Comparison of ENCODE assay signal across 8 cellular contexts in the genomic region with DNA sequence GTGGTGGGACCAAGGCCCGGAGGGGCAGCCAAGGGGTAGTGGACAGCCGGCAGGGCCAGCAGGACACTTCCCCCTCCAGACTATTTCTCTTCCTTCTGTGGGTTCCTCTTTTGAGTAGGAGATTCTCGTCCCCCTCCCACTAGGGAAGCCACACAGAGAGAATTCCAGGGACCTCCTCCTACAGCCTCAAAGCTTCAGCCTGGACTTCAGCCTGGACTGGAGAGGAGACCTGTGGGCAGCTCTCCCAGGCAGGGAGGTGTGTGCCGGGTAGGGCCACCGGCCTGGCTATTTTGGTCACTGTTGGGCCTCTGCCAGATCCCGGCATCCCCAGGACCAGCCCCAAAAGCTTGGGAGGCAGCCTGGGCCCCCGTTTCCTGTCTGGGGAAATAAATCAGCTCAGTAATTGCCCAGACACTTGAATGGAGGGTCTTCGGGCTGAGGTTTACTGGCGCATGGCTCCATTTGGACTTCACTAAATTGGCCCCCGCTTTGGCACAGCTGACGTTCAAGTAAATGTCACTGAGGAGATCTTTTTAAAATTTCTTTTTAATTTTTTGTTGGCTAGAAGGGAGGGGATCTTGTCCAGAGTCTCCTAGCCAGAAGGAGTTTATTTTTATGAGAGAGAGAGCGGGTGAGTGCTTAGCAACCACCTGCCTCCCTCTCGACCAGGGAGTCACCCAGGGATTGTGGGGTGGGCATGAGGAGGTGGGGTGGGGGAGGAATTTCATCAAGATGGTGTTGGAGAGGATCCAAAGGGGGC. TPM values are rescaled to one million over a fixed set of nuclear protein-coding genes. Genes with fewer than 3 reads are reported as not detected.
DNase-seq lines count a peak whose midpoint lies in the region; ATAC-seq and TF ChIP-seq lines count a peak whose summit lies in the region.

No MANE protein-coding gene starts in this region.

- no peaks in the 10 kb centered on the region for H3K9me3 ChIP-seq in HUES64 (ENCODE audit: insufficient read depth, low read depth, low read length)

- H3K9ac ChIP-seq in HUES64 (ENCODE audit: low read depth, low read length): peak overlapping the region; percentile 93

- H3K27me3 Mint-ChIP-seq in WTC11 (ENCODE audit: low read depth): peaks cover 3% of the 10 kb centered on the region; the same call in 1 of the 2 replicates

- CTCF ChIA-PET in WTC11 (lab: Charles Lee): interaction anchor here (1.7 to 3.3 kb wide), 4 partner anchors 8 to 200 kb away, joined by 4 to 15 read pairs (median 11); no protein-coding TSS in a partner anchor

- no peaks in the 10 kb centered on the region for H3K9me3 Mint-ChIP-seq in WTC11

- peaks cover 65% of the 10 kb centered on the region for H3K4me1 Mint-ChIP-seq in WTC11

- no peak overlapping the region for H3K27ac ChIP-seq in HUES64 (ENCODE audit: low read depth, low read length)

- intact Hi-C loops in cardiac septum (cut with DNase I): loop anchor here (2.0 to 5.0 kb wide), 3 partner anchors 29 to 202 kb away; no protein-coding TSS in a partner anchor

- H3K4me1 ChIP-seq in HUES64 (ENCODE audit: insufficient read depth, low read length): peaks cover 12% of the 10 kb centered on the region; the same call in 1 of the 2 replicates

- H3K36me3 Mint-ChIP-seq in WTC11: peaks cover 15% of the 10 kb centered on the region

- ATAC-seq in WTC11: no peak
- no peak for ATAC-seq in HG02571 (IDR thresholded peaks at IDR 0.05; ENCODE audit: unreplicated experiment)
- ATAC-seq in HG03432 (IDR thresholded peaks at IDR 0.05; ENCODE audit: unreplicated experiment): no peak

- H3K4me3 ChIP-seq in HUES64 (ENCODE audit: low read length): peak overlapping the region; percentile 71

- H3K36me3 ChIP-seq in HUES64 (ENCODE audit: insufficient read depth, low read length): peaks cover 8% of the 10 kb centered on the region; the same call in 1 of the 2 replicates

- no peak for TF ChIP-seq CTCF in WTC11 (IDR thresholded peaks at IDR 0.05)

- POLR2A ChIA-PET in WTC11 (lab: Charles Lee): interaction anchor here (0.6 to 1.3 kb wide), 4 partner anchors 9 to 23 kb away, joined by 3 to 6 read pairs (median 5); no protein-coding TSS in a partner anchor

- WGBS in HUES64: 37% methylated on average over 13 of the region's 13 CpGs

- no peaks in the 10 kb centered on the region for H3K27me3 ChIP-seq in HUES64 (ENCODE audit: insufficient read depth, low read length)

- peak overlapping the region; percentile 97 for H3K4me3 Mint-ChIP-seq in WTC11

- peak overlapping the region; percentile 58; the same call in 1 of the 2 replicates for H3K27ac Mint-ChIP-seq in WTC11

- DNase-seq in CD1c-positive myeloid dendritic cell (ENCODE audit: extremely low spot score) (peak; percentile 85), WTC11 (ENCODE audit: low spot score) (no peak), cardiac septum (ENCODE audit: low spot score) (peak; percentile 89), putamen (ENCODE audit: low spot score) (peak; percentile 28)
- no peak for DNase-seq in stimulated activated CD4-positive, alpha-beta T cell treated with anti-CD3 and anti-CD28 coated beads, Interleukin-4, amount 100 ng/mL, for 24 hours

TF ChIP-seq in WTC11, 78 proteins besides CTCF, POLR2A, EP300 and RAD21 (continues in another document):
- no peak for TF ChIP-seq TP53 (CRISPR knock-in tag; IDR thresholded peaks at IDR 0.05)
- TF ChIP-seq, protein P1, sequence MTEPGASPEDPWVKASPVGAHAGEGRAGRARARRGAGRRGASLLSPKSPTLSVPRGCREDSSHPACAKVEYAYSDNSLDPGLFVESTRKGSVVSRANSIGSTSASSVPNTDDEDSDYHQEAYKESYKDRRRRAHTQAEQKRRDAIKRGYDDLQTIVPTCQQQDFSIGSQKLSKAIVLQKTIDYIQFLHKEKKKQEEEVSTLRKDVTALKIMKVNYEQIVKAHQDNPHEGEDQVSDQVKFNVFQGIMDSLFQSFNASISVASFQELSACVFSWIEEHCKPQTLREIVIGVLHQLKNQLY (CRISPR knock-in tag; IDR thresholded peaks at IDR 0.05): no peak
- TF ChIP-seq, protein P2, sequence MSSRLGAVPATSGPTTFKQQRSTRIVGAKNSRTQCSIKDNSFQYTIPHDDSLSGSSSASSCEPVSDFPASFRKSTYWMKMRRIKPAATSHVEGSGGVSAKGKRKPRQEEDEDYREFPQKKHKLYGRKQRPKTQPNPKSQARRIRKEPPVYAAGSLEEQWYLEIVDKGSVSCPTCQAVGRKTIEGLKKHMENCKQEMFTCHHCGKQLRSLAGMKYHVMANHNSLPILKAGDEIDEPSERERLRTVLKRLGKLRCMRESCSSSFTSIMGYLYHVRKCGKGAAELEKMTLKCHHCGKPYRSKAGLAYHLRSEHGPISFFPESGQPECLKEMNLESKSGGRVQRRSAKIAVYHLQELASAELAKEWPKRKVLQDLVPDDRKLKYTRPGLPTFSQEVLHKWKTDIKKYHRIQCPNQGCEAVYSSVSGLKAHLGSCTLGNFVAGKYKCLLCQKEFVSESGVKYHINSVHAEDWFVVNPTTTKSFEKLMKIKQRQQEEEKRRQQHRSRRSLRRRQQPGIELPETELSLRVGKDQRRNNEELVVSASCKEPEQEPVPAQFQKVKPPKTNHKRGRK (CRISPR knock-in tag; IDR thresholded peaks at IDR 0.05; ENCODE audit: borderline replicate concordance): no peak
- no peak for TF ChIP-seq SOX15 (CRISPR knock-in tag; IDR thresholded peaks at IDR 0.05)
- TF ChIP-seq KAT7 (CRISPR knock-in tag; IDR thresholded peaks at IDR 0.05; ENCODE audit: borderline replicate concordance): no peak
- no peak for TF ChIP-seq CREM (CRISPR knock-in tag; IDR thresholded peaks at IDR 0.05)
- TF ChIP-seq, protein P3, sequence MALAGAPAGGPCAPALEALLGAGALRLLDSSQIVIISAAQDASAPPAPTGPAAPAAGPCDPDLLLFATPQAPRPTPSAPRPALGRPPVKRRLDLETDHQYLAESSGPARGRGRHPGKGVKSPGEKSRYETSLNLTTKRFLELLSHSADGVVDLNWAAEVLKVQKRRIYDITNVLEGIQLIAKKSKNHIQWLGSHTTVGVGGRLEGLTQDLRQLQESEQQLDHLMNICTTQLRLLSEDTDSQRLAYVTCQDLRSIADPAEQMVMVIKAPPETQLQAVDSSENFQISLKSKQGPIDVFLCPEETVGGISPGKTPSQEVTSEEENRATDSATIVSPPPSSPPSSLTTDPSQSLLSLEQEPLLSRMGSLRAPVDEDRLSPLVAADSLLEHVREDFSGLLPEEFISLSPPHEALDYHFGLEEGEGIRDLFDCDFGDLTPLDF (CRISPR knock-in tag; IDR thresholded peaks at IDR 0.05): no peak
- TF ChIP-seq, protein P4, sequence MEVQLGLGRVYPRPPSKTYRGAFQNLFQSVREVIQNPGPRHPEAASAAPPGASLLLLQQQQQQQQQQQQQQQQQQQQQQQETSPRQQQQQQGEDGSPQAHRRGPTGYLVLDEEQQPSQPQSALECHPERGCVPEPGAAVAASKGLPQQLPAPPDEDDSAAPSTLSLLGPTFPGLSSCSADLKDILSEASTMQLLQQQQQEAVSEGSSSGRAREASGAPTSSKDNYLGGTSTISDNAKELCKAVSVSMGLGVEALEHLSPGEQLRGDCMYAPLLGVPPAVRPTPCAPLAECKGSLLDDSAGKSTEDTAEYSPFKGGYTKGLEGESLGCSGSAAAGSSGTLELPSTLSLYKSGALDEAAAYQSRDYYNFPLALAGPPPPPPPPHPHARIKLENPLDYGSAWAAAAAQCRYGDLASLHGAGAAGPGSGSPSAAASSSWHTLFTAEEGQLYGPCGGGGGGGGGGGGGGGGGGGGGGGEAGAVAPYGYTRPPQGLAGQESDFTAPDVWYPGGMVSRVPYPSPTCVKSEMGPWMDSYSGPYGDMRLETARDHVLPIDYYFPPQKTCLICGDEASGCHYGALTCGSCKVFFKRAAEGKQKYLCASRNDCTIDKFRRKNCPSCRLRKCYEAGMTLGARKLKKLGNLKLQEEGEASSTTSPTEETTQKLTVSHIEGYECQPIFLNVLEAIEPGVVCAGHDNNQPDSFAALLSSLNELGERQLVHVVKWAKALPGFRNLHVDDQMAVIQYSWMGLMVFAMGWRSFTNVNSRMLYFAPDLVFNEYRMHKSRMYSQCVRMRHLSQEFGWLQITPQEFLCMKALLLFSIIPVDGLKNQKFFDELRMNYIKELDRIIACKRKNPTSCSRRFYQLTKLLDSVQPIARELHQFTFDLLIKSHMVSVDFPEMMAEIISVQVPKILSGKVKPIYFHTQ (CRISPR knock-in tag; IDR thresholded peaks at IDR 0.05): no peak
- no peak for TF ChIP-seq FOXJ3 (CRISPR knock-in tag; IDR thresholded peaks at IDR 0.05; ENCODE audit: borderline replicate concordance)
- no peak for TF ChIP-seq OVOL2 (CRISPR knock-in tag; IDR thresholded peaks at IDR 0.05; ENCODE audit: borderline replicate concordance)
- TF ChIP-seq ZNF671 (CRISPR knock-in tag; IDR thresholded peaks at IDR 0.05): no peak
- TF ChIP-seq GTF2I (CRISPR knock-in tag; conservative IDR thresholded peaks at IDR 0.05): no peak
- TF ChIP-seq ZNF396 (CRISPR knock-in tag; IDR thresholded peaks at IDR 0.05; ENCODE audit: borderline replicate concordance): no peak
- TF ChIP-seq, protein P5, sequence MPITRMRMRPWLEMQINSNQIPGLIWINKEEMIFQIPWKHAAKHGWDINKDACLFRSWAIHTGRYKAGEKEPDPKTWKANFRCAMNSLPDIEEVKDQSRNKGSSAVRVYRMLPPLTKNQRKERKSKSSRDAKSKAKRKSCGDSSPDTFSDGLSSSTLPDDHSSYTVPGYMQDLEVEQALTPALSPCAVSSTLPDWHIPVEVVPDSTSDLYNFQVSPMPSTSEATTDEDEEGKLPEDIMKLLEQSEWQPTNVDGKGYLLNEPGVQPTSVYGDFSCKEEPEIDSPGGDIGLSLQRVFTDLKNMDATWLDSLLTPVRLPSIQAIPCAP (CRISPR knock-in tag; IDR thresholded peaks at IDR 0.05): no peak
- no peak for TF ChIP-seq SMAD4 (CRISPR knock-in tag; IDR thresholded peaks at IDR 0.05)
- TF ChIP-seq, protein P6, sequence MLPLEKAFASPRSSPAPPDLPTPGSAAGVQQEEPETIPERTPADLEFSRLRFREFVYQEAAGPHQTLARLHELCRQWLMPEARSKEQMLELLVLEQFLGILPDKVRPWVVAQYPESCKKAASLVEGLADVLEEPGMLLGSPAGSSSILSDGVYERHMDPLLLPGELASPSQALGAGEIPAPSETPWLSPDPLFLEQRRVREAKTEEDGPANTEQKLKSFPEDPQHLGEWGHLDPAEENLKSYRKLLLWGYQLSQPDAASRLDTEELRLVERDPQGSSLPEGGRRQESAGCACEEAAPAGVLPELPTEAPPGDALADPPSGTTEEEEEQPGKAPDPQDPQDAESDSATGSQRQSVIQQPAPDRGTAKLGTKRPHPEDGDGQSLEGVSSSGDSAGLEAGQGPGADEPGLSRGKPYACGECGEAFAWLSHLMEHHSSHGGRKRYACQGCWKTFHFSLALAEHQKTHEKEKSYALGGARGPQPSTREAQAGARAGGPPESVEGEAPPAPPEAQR (CRISPR knock-in tag; IDR thresholded peaks at IDR 0.05): no peak

RNA-seq across cellular contexts. Expression of a gene that starts 1.4 kb away (rescaled TPM):
- polyA plus RNA-seq in HUES64 (2013, experiment 1 of 2): 35.0 TPM
- polyA plus RNA-seq in HUES64 (2013, experiment 2 of 2): 40.3 TPM
- total RNA-seq in WTC11 (2021): 144 to 211 TPM (median 147 TPM) in 3 replicates
- total RNA-seq in cardiac septum: 129 TPM

Comparison
In these comparisons a context has a peak if more than half of its experiments do, and no peak if none do; other contexts are left out.
1. DNase-seq: peak in CD1c-positive myeloid dendritic cell (single experiment), cardiac septum (single experiment) and putamen (single experiment); none in WTC11 (single experiment) and stimulated activated CD4-positive, alpha-beta T cell treated with anti-CD3 and anti-CD28 coated beads, Interleukin-4, amount 100 ng/mL, for 24 hours (single experiment).